ENCODE assay signal across 12 cellular contexts in genomic region chr5:96699186-96699820, GRCh38. TPM values are rescaled to one million over a fixed set of nuclear protein-coding genes. Genes with fewer than 3 reads are reported as not detected.
DNase-seq lines count a peak whose midpoint lies in the region; ATAC-seq, FAIRE-seq and TF ChIP-seq lines count a peak whose summit lies in the region.
"Had no signal": no experiment of that assay in that cellular context is flagged by ENCODE, and none has a peak within 500 bp of the region (broad histone marks: within the 10 kb centered on the region; RNA-seq: fewer than 3 reads in every experiment).

No MANE protein-coding gene starts in this region.

- H3K27ac Mint-ChIP-seq in IgD-negative memory B cell = peak overlapping the region; percentile 10 to 89 (median 22)
- H3K27ac Mint-ChIP-seq in nephron progenitor cell = peak overlapping the region; percentile 26

- H3K14ac ChIP-seq in H1 (ENCODE audit: insufficient read length) = no peak overlapping the region

- FAIRE-seq in H1 (lab: Jason Lieb, UNC) = peak; percentile 7

- H3K4me3 Mint-ChIP-seq in IgD-negative memory B cell (peak overlapping the region in 1 of 4 donors; percentile 40), nephron progenitor cell (no peak overlapping the region)

- no peak for ATAC-seq in lower lobe of right lung
- no peak for ATAC-seq in HG03097 (IDR thresholded peaks at IDR 0.05; ENCODE audit: low FRiP score, unreplicated experiment)
- no peak for ATAC-seq in GM19455 (IDR thresholded peaks at IDR 0.05; ENCODE audit: unreplicated experiment)

- DNase-seq in Ammon's horn (ENCODE audit: low spot score) (peak; percentile 23), H1 (ENCODE audit: low read depth in 1 of 2, low spot score in 2 of 2) (no peak), nephron progenitor cell (no peak), lower lobe of right lung (no peak), prostate gland (ENCODE audit: low spot score) (no peak)
- DNase-seq: activated CD8-positive, alpha-beta memory T cell treated with anti-CD3 and anti-CD28 coated beads for 24 hours; NCI-H187 treated with DMSO at 0.1 percent for 48 hours; ovary had no signal

- H4K20me1 ChIP-seq in H1 (replicated peaks in 1 of 2; ENCODE audit: control insufficient read depth in 1 of 2, insufficient read depth in 2 of 2, low read length in 2 of 2) = peaks cover 0 to 2% of the 10 kb centered on the region in 2 experiments

- H2BK12ac ChIP-seq in H1 (ENCODE audit: low read depth, low read length) = no peak overlapping the region

- no peak for TF ChIP-seq RAD21 in H1 (IDR thresholded peaks at IDR 0.05 in 1 of 2, conservative IDR thresholded peaks at IDR 0.05 in 1 of 2; ENCODE audit: low read depth in 2 of 2, low read length in 2 of 2)

- H2BK15ac ChIP-seq in H1 (ENCODE audit: low read length) = no peak overlapping the region

- TF ChIP-seq CTCF in H1 (IDR thresholded peaks at IDR 0.05; ENCODE audit: control extremely low read depth in 1 of 3, insufficient read depth in 1 of 3, low read depth in 1 of 3, low read length in 3 of 3) (no peak), nephron progenitor cell (IDR thresholded peaks at IDR 0.05) (no peak), lower lobe of right lung (IDR thresholded peaks at IDR 0.05) (no peak), prostate gland (IDR thresholded peaks at IDR 0.05) (no peak)

- H3K4me1 Mint-ChIP-seq in IgD-negative memory B cell = peaks cover 11 to 20% (median 16%) of the 10 kb centered on the region in 3 donors
- peaks cover 20% of the 10 kb centered on the region for H3K4me1 Mint-ChIP-seq in nephron progenitor cell

- H3K9ac ChIP-seq in H1 (replicated peaks in 1 of 4; ENCODE audit: extremely low read depth in 1 of 4, low read depth in 3 of 4, low read length in 3 of 4) = no peak overlapping the region

- POLR2A ChIA-PET in H1 (lab: Charles Lee; ENCODE audit: partially characterized antibody) = no interaction called here

- H2BK20ac ChIP-seq in H1 (ENCODE audit: low read length) = no peak overlapping the region

- no peak overlapping the region for H3K23ac ChIP-seq in H1 (ENCODE audit: insufficient read length)

- H3K27ac ChIP-seq in H1 (ENCODE audit: low read depth, low read length) = no peak overlapping the region
- no peak overlapping the region for H3K27ac ChIP-seq in lower lobe of right lung
- H3K27ac ChIP-seq in prostate gland = no peak overlapping the region
- H3K27ac ChIP-seq: ovary, SJSA1 had no signal

- no peaks in the 10 kb centered on the region for H3K79me1 ChIP-seq in H1 (ENCODE audit: low read depth, low read length)

- no peak overlapping the region for H3K56ac ChIP-seq in H1 (replicated peaks; ENCODE audit: insufficient read length, low read depth, low read length)

- H2AFZ ChIP-seq in H1 (ENCODE audit: low read length) = peak overlapping the region; percentile 24; the same call in 1 of the 2 replicates

- CTCF ChIA-PET in H1 (lab: Charles Lee; ENCODE audit: partially characterized antibody) = interaction anchor here (1.0 to 1.9 kb wide), 4 partner anchors 10 to 354 kb away, joined by 3 to 6 read pairs (median 4); no protein-coding TSS in a partner anchor

- 47% methylated on average over 3 of the region's 3 CpGs; no CpG with 5 or more reads in 1 of the 2 experiments for WGBS in H1 (ENCODE audit: extremely low coverage in 1 of 2, insufficient coverage in 1 of 2, insufficient read length in 1 of 2, insufficient replicate concordance in 2 of 2, low coverage in 1 of 2, low lambda C conversion rate in 2 of 2, missing lambda C conversion rate in 1 of 2), 2 experiments
- 61% methylated on average over 3 of the region's 3 CpGs for WGBS in prostate gland

- 0 out of 4 replicates have a peak overlapping the region, but pooled peaks of 1 of the 2 experiments have one; percentile 3 for H3K4me2 ChIP-seq in H1 (ENCODE audit: insufficient read depth in 1 of 2, low read depth in 2 of 2, low read length in 2 of 2)

- H3K9me3 Mint-ChIP-seq in IgD-negative memory B cell = no peaks in the 10 kb centered on the region
- no peaks in the 10 kb centered on the region for H3K9me3 Mint-ChIP-seq in nephron progenitor cell

- no peaks in the 10 kb centered on the region for H3K79me2 ChIP-seq in H1 (ENCODE audit: control insufficient read depth in 1 of 2, insufficient read depth in 2 of 2, low read length in 2 of 2)

- TF ChIP-seq POLR2A in H1 (IDR thresholded peaks at IDR 0.05; ENCODE audit: control extremely low read depth in 1 of 2, low read depth in 2 of 2, low read length in 2 of 2) (no peak), prostate gland (IDR thresholded peaks at IDR 0.05) (no peak)

- no peak overlapping the region for H4K5ac ChIP-seq in H1 (ENCODE audit: insufficient read length, low read depth, low read length)

- H4K91ac ChIP-seq in H1 (replicated peaks; ENCODE audit: insufficient read length, low read length) = no peak overlapping the region

- H3K18ac ChIP-seq in H1 (ENCODE audit: extremely low read depth, low read length) = no peak overlapping the region

- H3K4me1 ChIP-seq in H1 (replicated peaks in 1 of 4; ENCODE audit: control insufficient read depth in 3 of 4, insufficient read depth in 4 of 4, low read length in 3 of 4) = peaks cover 0 to 12% (median 4%) of the 10 kb centered on the region in 4 experiments; a peak in 4 of 7 replicates
- peaks cover 18% of the 10 kb centered on the region for H3K4me1 ChIP-seq in lower lobe of right lung
- H3K4me1 ChIP-seq in prostate gland (replicated peaks) = no peaks in the 10 kb centered on the region

- H4K8ac ChIP-seq in H1 (ENCODE audit: extremely low read depth, insufficient read depth, low read length) = no peak overlapping the region

- H3K27me3 ChIP-seq in H1 (replicated peaks in 1 of 4; ENCODE audit: control insufficient read depth in 3 of 4, extremely low read depth in 1 of 4, insufficient read depth in 3 of 4, low read length in 3 of 4) (peaks cover 0 to 2% (median 0%) of the 10 kb centered on the region in 4 experiments; a peak in 3 of 7 replicates), lower lobe of right lung (ENCODE audit: low read depth) (no peaks in the 10 kb centered on the region), prostate gland (replicated peaks; ENCODE audit: insufficient read depth) (no peaks in the 10 kb centered on the region)
- H3K27me3 ChIP-seq: ovary, SJSA1 had no signal

- no peaks in the 10 kb centered on the region for H3K9me3 ChIP-seq in H1 (ENCODE audit: insufficient read depth in 2 of 2, low read depth in 1 of 2, low read length in 1 of 2)
- no peaks in the 10 kb centered on the region for H3K9me3 ChIP-seq in lower lobe of right lung
- H3K9me3 ChIP-seq in prostate gland = no peaks in the 10 kb centered on the region
- H3K9me3 ChIP-seq: ovary, SJSA1 had no signal

- intact Hi-C loops in lower lobe of right lung (cut with DNase I) = no loop called here
- intact Hi-C loops in prostate gland (cut with DNase I) = no loop called here

- H3K27me3 Mint-ChIP-seq in IgD-negative memory B cell (no peaks in the 10 kb centered on the region), nephron progenitor cell (ENCODE audit: low read depth, poor library complexity) (peaks cover 21% of the 10 kb centered on the region)

- H3K4ac ChIP-seq in H1 (replicated peaks; ENCODE audit: insufficient read length, low read depth, low read length) = no peak overlapping the region

- no peak for TF ChIP-seq EP300 in H1 (IDR thresholded peaks at IDR 0.05; ENCODE audit: borderline replicate concordance in 1 of 2, low read depth in 2 of 2, low read length in 2 of 2)

- H2BK120ac ChIP-seq in H1 (replicated peaks; ENCODE audit: low read depth, low read length) = no peak overlapping the region

- H3K4me3 ChIP-seq in H1 (ENCODE audit: extremely low read depth in 1 of 4, insufficient read depth in 2 of 4, low read depth in 3 of 4, low read length in 4 of 4) (no peak overlapping the region), lower lobe of right lung (no peak overlapping the region), prostate gland (no peak overlapping the region)
- H3K4me3 ChIP-seq: ovary, SJSA1 had no signal

- H3K36me3 Mint-ChIP-seq in IgD-negative memory B cell (no peaks in the 10 kb centered on the region), nephron progenitor cell (ENCODE audit: low read depth) (no peaks in the 10 kb centered on the region)

- no peak overlapping the region for H2AK5ac ChIP-seq in H1 (ENCODE audit: low read depth, low read length)

- H2BK5ac ChIP-seq in H1 (ENCODE audit: low read depth, low read length) = no peak overlapping the region

- no peaks in the 10 kb centered on the region for H3K36me3 ChIP-seq in H1 (ENCODE audit: control insufficient read depth in 2 of 4, insufficient read depth in 4 of 4, low read length in 3 of 4)
- H3K36me3 ChIP-seq in lower lobe of right lung = peaks cover 33% of the 10 kb centered on the region
- H3K36me3 ChIP-seq in prostate gland = peaks cover 0 to 3% of the 10 kb centered on the region in 2 donors
- H3K36me3 ChIP-seq: ovary had no signal

- peaks cover 6% of the 10 kb centered on the region; the same call in 1 of the 2 replicates for H3K23me2 ChIP-seq in H1 (ENCODE audit: low read depth, low read length)

TF ChIP-seq in H1, 55 proteins besides CTCF, POLR2A, EP300 and RAD21:
- TF ChIP-seq USF2 (IDR thresholded peaks at IDR 0.05; ENCODE audit: low read length) (peak; percentile 77), SP1 (IDR thresholded peaks at IDR 0.05; ENCODE audit: low read depth, low read length) (no peak)

RNA-seq across cellular contexts. Expression of gene CAST, which starts 37.1 kb away (rescaled TPM):
- polyA plus RNA-seq in IgD-negative memory B cell (71.7 TPM), H1 (2011; rRNA removed) (6.6 and 9.0 TPM in 2 replicates)
- 47.2 and 48.2 TPM in 2 replicates for total RNA-seq in H1 (2021; fragmentation: NEBNext Ultra II Directional; extraction: Animal tissue kit (Norgen Biotek cat#: 25700))
- polyA plus RNA-seq in H1 (2011; cell fraction: cytosol; rRNA removed) = 16.0 TPM
- polyA plus RNA-seq in H1 (2011; cell fraction: nucleus; rRNA removed) = 18.9 TPM
- 23.1 to 34.5 TPM (median 24.7 TPM) in 4 replicates for polyA plus RNA-seq in H1 (2012, experiment 1 of 2)
- polyA plus RNA-seq in H1 (2012, experiment 2 of 2) = 3.1 TPM
- 48.5 TPM for polyA plus RNA-seq in H1 (2013, experiment 1 of 2)
- polyA plus RNA-seq in H1 (2013, experiment 2 of 2) = 41.7 TPM
- 9.7 and 14.7 TPM in 2 replicates for polyA minus RNA-seq in H1 (2011; rRNA and poly(A)+ RNA removed)
- polyA minus RNA-seq in H1 (2011; cell fraction: cytosol; rRNA and poly(A)+ RNA removed) = 13.4 TPM
- polyA minus RNA-seq in H1 (2011; cell fraction: nucleus; rRNA and poly(A)+ RNA removed) = 61.8 TPM
- total RNA-seq in lower lobe of right lung (272 TPM), prostate gland (100 to 1,000 TPM; 251 to 256 TPM)
